12 cellular contexts compared by ENCODE assay signal in genomic region chr3:143979813-143980212, GRCh38.
"Had no signal": no experiment of that assay in that cellular context is flagged by ENCODE, and none has a peak within 500 bp of the region (broad histone marks: within the 10 kb centered on the region; RNA-seq: fewer than 3 reads in every experiment).

No MANE protein-coding gene starts in this region.

- H3K36me3 ChIP-seq: brain microvascular endothelial cell, right atrium auricular region had no signal

- DNase-seq: activated CD4-positive, alpha-beta T cell treated with anti-CD3 and anti-CD28 coated beads, Interleukin-2, amount 50 U/mL, for 1 hour; activated CD4-positive, CD25-positive, alpha-beta regulatory T cell; activated naive CD4-positive, alpha-beta T cell treated with anti-CD3 and anti-CD28 coated beads, Interleukin-2, amount 10 ng/mL, durations not matched to agents 7 days and 5 days; brain microvascular endothelial cell; cerebellar nuclear complex; heart right ventricle; left ventricle myocardium superior; naive B cell; posterior cingulate gyrus; T-helper 2 cell; trophoblast cell had no signal

- H3K9me3 ChIP-seq: right atrium auricular region had no signal

- H3K4me3 ChIP-seq: heart right ventricle, right atrium auricular region had no signal

- H3K27me3 ChIP-seq: brain microvascular endothelial cell, heart right ventricle, right atrium auricular region had no signal
